Comparison of ENCODE assay signal across 8 cellular contexts in the genomic region with DNA sequence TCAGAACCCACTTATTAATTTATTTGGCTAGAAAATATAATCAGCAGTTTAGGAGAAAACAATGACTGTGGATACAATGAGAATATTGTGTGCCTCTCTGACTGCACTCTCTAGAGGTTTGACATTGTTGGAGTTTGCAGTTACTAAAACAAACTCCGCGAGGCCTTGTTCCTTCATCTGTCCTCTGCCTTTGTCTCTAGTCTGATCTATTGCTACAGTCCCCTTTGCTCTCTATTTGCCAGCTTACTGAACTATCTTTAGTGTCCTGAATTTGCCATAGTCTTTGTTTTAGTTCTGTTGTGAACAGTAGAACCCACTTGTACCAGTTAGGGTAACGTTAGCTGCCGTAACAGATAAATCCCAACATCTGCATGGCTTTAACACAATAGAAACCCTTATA.
"Had no signal": no experiment of that assay in that cellular context is flagged by ENCODE, and none has a peak within 500 bp of the region (broad histone marks: within the 10 kb centered on the region; RNA-seq: fewer than 3 reads in every experiment).

No MANE protein-coding gene starts in this region.

- FAIRE-seq: K562 had no signal

- H3K27ac ChIP-seq: GM23248, HL-60 had no signal

- H3K4me3 ChIP-seq: GM23248, HAP-1, K562 had no signal

- ATAC-seq: HCT116, K562 had no signal

- H3K9me3 ChIP-seq: HAP-1 had no signal

- H2AFZ ChIP-seq: GM23248 had no signal

- H3K9ac ChIP-seq: GM23248 had no signal

- H3K4me1 ChIP-seq: HAP-1 had no signal

- H3K36me3 ChIP-seq: HAP-1 had no signal

- DNase-seq: GOT3, H7, HFFc6 had no signal
